In genomic region chr19:14418743-14419037, GRCh38 we compare ENCODE assay signal across 1 cellular context.
TF ChIP-seq lines count a peak whose summit lies in the region.

No MANE protein-coding gene starts in this region.

TF ChIP-seq in WTC11, 78 proteins besides CTCF, POLR2A, EP300 and RAD21 (continued from another document):
- TF ChIP-seq FOXP4 (CRISPR knock-in tag; IDR thresholded peaks at IDR 0.05): no peak
